In genomic region chr7:40356312-40356711, GRCh38 we compare ENCODE assay signal across 19 cellular contexts.
"Had no signal": no experiment of that assay in that cellular context is flagged by ENCODE, and none has a peak within 500 bp of the region (broad histone marks: within the 10 kb centered on the region; RNA-seq: fewer than 3 reads in every experiment).

No MANE protein-coding gene starts in this region.

- H3K36me3 Mint-ChIP-seq: naive B cell had no signal

- H3K27me3 Mint-ChIP-seq: activated CD4-positive, alpha-beta T cell treated with anti-CD3 and anti-CD28 coated beads for 36 hours had no signal

- H3K4me2 ChIP-seq: hepatocyte had no signal

- DNase-seq: activated CD4-positive, alpha-beta T cell treated with anti-CD3 and anti-CD28 coated beads for 36 hours; activated CD8-positive, alpha-beta memory T cell treated with anti-CD3 and anti-CD28 coated beads, Interleukin-2, amount 50 U/mL, for 48 hours; activated CD8-positive, alpha-beta T cell treated with anti-CD3 and anti-CD28 coated beads, Interleukin-2, amount 10 ng/mL, durations not matched to agents 7 days and 5 days; activated naive CD4-positive, alpha-beta T cell treated with anti-CD3 and anti-CD28 coated beads for 36 hours; brain microvascular endothelial cell; cerebellar nuclear complex; dorsolateral prefrontal cortex; esophagus squamous epithelium; kidney glomerular epithelial cell; naive B cell; retina; stomach; T-helper 1 cell; thyroid gland had no signal

- H3K27me3 ChIP-seq: brain microvascular endothelial cell, esophagus squamous epithelium, hepatocyte, stomach, thyroid gland, vagina had no signal

- H3K27ac ChIP-seq: brain microvascular endothelial cell, dorsolateral prefrontal cortex, esophagus squamous epithelium, hepatocyte, stomach, thyroid gland, vagina, VCaP had no signal

- H3K27ac Mint-ChIP-seq: activated CD4-positive, alpha-beta T cell treated with anti-CD3 and anti-CD28 coated beads for 36 hours; activated CD8-positive, alpha-beta T cell treated with anti-CD3 and anti-CD28 coated beads, Interleukin-2, amount 10 ng/mL, durations not matched to agents 7 days and 5 days; activated naive CD4-positive, alpha-beta T cell treated with anti-CD3 and anti-CD28 coated beads for 36 hours; mesothelial cell of epicardium; naive B cell had no signal

- ATAC-seq: activated CD4-positive, alpha-beta T cell treated with anti-CD3 and anti-CD28 coated beads for 36 hours; activated CD8-positive, alpha-beta T cell treated with anti-CD3 and anti-CD28 coated beads, Interleukin-2, amount 10 ng/mL, durations not matched to agents 7 days and 5 days had no signal

- H3K79me2 ChIP-seq: hepatocyte had no signal

- H3K36me3 ChIP-seq: brain microvascular endothelial cell, esophagus squamous epithelium, stomach, thyroid gland, vagina had no signal

- H3K4me1 Mint-ChIP-seq: activated CD4-positive, alpha-beta T cell treated with anti-CD3 and anti-CD28 coated beads for 36 hours; naive B cell had no signal

- H3K9me3 ChIP-seq: esophagus squamous epithelium, stomach, thyroid gland, vagina had no signal

- H2AFZ ChIP-seq: hepatocyte had no signal

- H3K4me3 Mint-ChIP-seq: activated CD4-positive, alpha-beta T cell treated with anti-CD3 and anti-CD28 coated beads for 36 hours; activated CD8-positive, alpha-beta T cell treated with anti-CD3 and anti-CD28 coated beads, Interleukin-2, amount 10 ng/mL, durations not matched to agents 7 days and 5 days; activated naive CD4-positive, alpha-beta T cell treated with anti-CD3 and anti-CD28 coated beads for 36 hours; mesothelial cell of epicardium; naive B cell had no signal

- H3K4me1 ChIP-seq: esophagus squamous epithelium, stomach, thyroid gland, vagina had no signal

- H3K4me3 ChIP-seq: dorsolateral prefrontal cortex, esophagus squamous epithelium, hepatocyte, skin epidermis, stomach, thyroid gland, vagina had no signal
